In genomic region chr12:541676-542289, GRCh38 we compare ENCODE assay signal across 9 cellular contexts.
A peak's percentile ranks its signal among the peaks of the same experiment; 100 is the strongest.
DNase-seq lines count a peak whose midpoint lies in the region; ATAC-seq and TF ChIP-seq lines count a peak whose summit lies in the region.
"Had no signal": no experiment of that assay in that cellular context is flagged by ENCODE, and none has a peak within 500 bp of the region (broad histone marks: within the 10 kb centered on the region; RNA-seq: fewer than 3 reads in every experiment).

No MANE protein-coding gene starts in this region.

- CTCF ChIA-PET in PC-9 (lab: Charles Lee): interaction anchor here (0.6 to 0.7 kb wide), 2 partner anchors 407 to 1271 kb away, joined by 3 read pairs; partner anchors contain the start of gene RAD52
- CTCF ChIA-PET in activated naive CD4-positive, alpha-beta T cell treated with anti-CD3 and anti-CD28 coated beads for 36 hours (lab: Charles Lee): interaction anchor here (0.9 to 1.3 kb wide), 3 partner anchors 88 to 99 kb away, joined by 3 to 7 read pairs (median 3); no protein-coding TSS in a partner anchor

- no peak overlapping the region for H2AFZ ChIP-seq in PC-9

- H3K9me3 ChIP-seq in PC-9 (ENCODE audit: insufficient read depth, low read depth) (no peaks in the 10 kb centered on the region), mucosa of rectum (ENCODE audit: control insufficient read depth in 2 of 2, low read length in 2 of 2) (no peaks in the 10 kb centered on the region), transverse colon (no peaks in the 10 kb centered on the region)
- H3K9me3 ChIP-seq: Peyer's patch had no signal

- no peaks in the 10 kb centered on the region for H4K20me1 ChIP-seq in PC-9 (ENCODE audit: insufficient read depth)

- 76% methylated on average over 7 of the region's 8 CpGs; no CpG with 5 or more reads in 1 of the 2 donors for WGBS in transverse colon (ENCODE audit: low coverage in 1 of 2), 2 donors

- no peaks in the 10 kb centered on the region for H3K9me2 ChIP-seq in PC-9 (ENCODE audit: insufficient read depth)

- no peak for TF ChIP-seq EP300 in transverse colon (IDR thresholded peaks at IDR 0.05; ENCODE audit: low read depth)

- intact Hi-C loops in PC-9 (cut with micrococcal nuclease; ENCODE audit: unreplicated experiment): loop anchor here (1.0 kb wide), 1 partner anchor 38 kb away; no protein-coding TSS in a partner anchor
- intact Hi-C loops in transverse colon (cut with DNase I; ENCODE audit: low total_unique reads): no loop called here
- intact Hi-C loops in activated naive CD4-positive, alpha-beta T cell treated with anti-CD3 and anti-CD28 coated beads for 36 hours (cut with micrococcal nuclease): no loop called here

- H3K9ac ChIP-seq in mucosa of rectum (ENCODE audit: low read depth in 1 of 2, low read length in 2 of 2): peak overlapping the region; percentile 47 to 62

- 0 out of 2 replicates have a peak overlapping the region, but pooled peaks have one; percentile 21 for H3K4me2 ChIP-seq in PC-9

- H3F3A ChIP-seq in PC-9 (ENCODE audit: insufficient read depth, low read depth): peaks cover 15% of the 10 kb centered on the region

- H3K4me3 Mint-ChIP-seq in activated naive CD4-positive, alpha-beta T cell treated with anti-CD3 and anti-CD28 coated beads for 36 hours: no peak overlapping the region
- no peak overlapping the region for H3K4me3 Mint-ChIP-seq in stimulated activated naive B cell treated with anti-CD40 and anti-IgM and Interleukin-4, amounts not matched to agents 10 μg/mL and 1 μg/mL and 100 μg/mL, for 72 hours

- DNase-seq in PC-9 (peak; percentile 57 to 79), epithelial cell of esophagus (ENCODE audit: low read depth) (peak; percentile 69), transverse colon (no peak)
- no peak for DNase-seq in activated naive CD4-positive, alpha-beta T cell treated with anti-CD3 and anti-CD28 coated beads for 36 hours
- DNase-seq in stimulated activated naive B cell treated with anti-CD40 and anti-IgM and Interleukin-4, amounts not matched to agents 10 μg/mL and 1 μg/mL and 100 μg/mL, for 72 hours: no peak
- DNase-seq: activated naive CD4-positive, alpha-beta T cell treated with anti-CD3 and anti-CD28 coated beads, Interleukin-2, amount 50 U/mL, for 16 hours; Peyer's patch had no signal

- no peaks in the 10 kb centered on the region for H3K79me2 ChIP-seq in PC-9 (ENCODE audit: low read depth)

- no peak for TF ChIP-seq CTCF in PC-9 (conservative IDR thresholded peaks at IDR 0.05)
- TF ChIP-seq CTCF in epithelial cell of esophagus (IDR thresholded peaks at IDR 0.05; ENCODE audit: insufficient read depth, low read depth, low read length, missing control alignments): no peak
- no peak for TF ChIP-seq CTCF in transverse colon (IDR thresholded peaks at IDR 0.05)

- H3K27me3 Mint-ChIP-seq in activated naive CD4-positive, alpha-beta T cell treated with anti-CD3 and anti-CD28 coated beads for 36 hours (ENCODE audit: low read depth): peaks cover 11% of the 10 kb centered on the region
- peaks cover 28 to 30% of the 10 kb centered on the region in 2 donors for H3K27me3 Mint-ChIP-seq in stimulated activated naive B cell treated with anti-CD40 and anti-IgM and Interleukin-4, amounts not matched to agents 10 μg/mL and 1 μg/mL and 100 μg/mL, for 72 hours

- BruUV-seq in PC-9 (replicated peaks; lab: Mats Ljungman, UMichigan): no TSS peak

- in situ Hi-C loops in transverse colon (cut with MboI; ENCODE audit: low pct_ligation_motif_present in 1 of 4, low pct_unique_long_range_greater_than_20kb in 1 of 4, low sequenced_read_pairs in 3 of 4): loop anchor here in 2 of 4 donors (5.0 to 10.0 kb wide), 2 partner anchors 84 to 97 kb away; partner anchors contain the start of gene B4GALNT3 (in 1 of the 2)

- ATAC-seq in GM18873 (IDR thresholded peaks at IDR 0.05; ENCODE audit: low FRiP score, unreplicated experiment): no peak
- no peak for ATAC-seq in stimulated activated naive B cell treated with anti-CD40 and anti-IgM and Interleukin-4, amounts not matched to agents 10 μg/mL and 1 μg/mL and 100 μg/mL, for 72 hours (replicated peaks)

- H3K9me3 Mint-ChIP-seq in activated naive CD4-positive, alpha-beta T cell treated with anti-CD3 and anti-CD28 coated beads for 36 hours: no peaks in the 10 kb centered on the region
- H3K9me3 Mint-ChIP-seq in stimulated activated naive B cell treated with anti-CD40 and anti-IgM and Interleukin-4, amounts not matched to agents 10 μg/mL and 1 μg/mL and 100 μg/mL, for 72 hours: no peaks in the 10 kb centered on the region

- POLR2A ChIA-PET in PC-9 (lab: Charles Lee; ENCODE audit: unreplicated experiment): interaction anchor here (0.6 to 1.6 kb wide), 3 partner anchors 13 to 78 kb away, joined by 8 to 33 read pairs (median 22); no protein-coding TSS in a partner anchor

- no peaks in the 10 kb centered on the region for H3K36me3 Mint-ChIP-seq in activated naive CD4-positive, alpha-beta T cell treated with anti-CD3 and anti-CD28 coated beads for 36 hours (ENCODE audit: low read depth)
- H3K36me3 Mint-ChIP-seq in stimulated activated naive B cell treated with anti-CD40 and anti-IgM and Interleukin-4, amounts not matched to agents 10 μg/mL and 1 μg/mL and 100 μg/mL, for 72 hours: no peaks in the 10 kb centered on the region

- no peak for TF ChIP-seq POLR2A in transverse colon (IDR thresholded peaks at IDR 0.05)

- no peak overlapping the region for H3K4me3 ChIP-seq in PC-9
- no peak overlapping the region for H3K4me3 ChIP-seq in epithelial cell of esophagus (ENCODE audit: low read length)
- H3K4me3 ChIP-seq in mucosa of rectum (ENCODE audit: low read length in 2 of 2): no peak overlapping the region
- no peak overlapping the region for H3K4me3 ChIP-seq in transverse colon
- H3K4me3 ChIP-seq: Peyer's patch had no signal

- no peak overlapping the region for H3K27ac ChIP-seq in PC-9
- peak overlapping the region; percentile 92 to 96 for H3K27ac ChIP-seq in mucosa of rectum (ENCODE audit: low read depth in 2 of 2, low read length in 2 of 2)
- peak overlapping the region; percentile 84 to 90 (median 88) for H3K27ac ChIP-seq in transverse colon
- H3K27ac ChIP-seq: Peyer's patch had no signal

- H3K27me3 ChIP-seq in PC-9 (ENCODE audit: insufficient read depth, low read depth) (no peaks in the 10 kb centered on the region), mucosa of rectum (ENCODE audit: control insufficient read depth in 2 of 2, insufficient read depth in 2 of 2, low read length in 2 of 2) (no peaks in the 10 kb centered on the region), transverse colon (peaks cover 7% of the 10 kb centered on the region)
- H3K27me3 ChIP-seq: Peyer's patch had no signal

- H3K4me1 Mint-ChIP-seq in activated naive CD4-positive, alpha-beta T cell treated with anti-CD3 and anti-CD28 coated beads for 36 hours (ENCODE audit: low read depth): peaks cover 31% of the 10 kb centered on the region
- peaks cover 3 to 7% of the 10 kb centered on the region in 2 donors for H3K4me1 Mint-ChIP-seq in stimulated activated naive B cell treated with anti-CD40 and anti-IgM and Interleukin-4, amounts not matched to agents 10 μg/mL and 1 μg/mL and 100 μg/mL, for 72 hours

- peaks cover 32% of the 10 kb centered on the region for H3K4me1 ChIP-seq in PC-9 (replicated peaks; ENCODE audit: insufficient read depth)
- peaks cover 38 to 42% of the 10 kb centered on the region in 2 donors for H3K4me1 ChIP-seq in mucosa of rectum (ENCODE audit: control insufficient read depth in 2 of 2, insufficient read depth in 2 of 2, low read length in 2 of 2)
- peaks cover 14 to 52% (median 33%) of the 10 kb centered on the region in 4 donors for H3K4me1 ChIP-seq in transverse colon

- no peak overlapping the region for H3K27ac Mint-ChIP-seq in activated naive CD4-positive, alpha-beta T cell treated with anti-CD3 and anti-CD28 coated beads for 36 hours
- H3K27ac Mint-ChIP-seq in stimulated activated naive B cell treated with anti-CD40 and anti-IgM and Interleukin-4, amounts not matched to agents 10 μg/mL and 1 μg/mL and 100 μg/mL, for 72 hours: no peak overlapping the region

- H3K36me3 ChIP-seq in PC-9 (ENCODE audit: low read depth) (no peaks in the 10 kb centered on the region), mucosa of rectum (ENCODE audit: control insufficient read depth in 2 of 2, insufficient read depth in 2 of 2, low read length in 2 of 2) (no peaks in the 10 kb centered on the region), transverse colon (no peaks in the 10 kb centered on the region)
- H3K36me3 ChIP-seq: Peyer's patch had no signal

Comparison
In these comparisons a context has a peak if more than half of its experiments do, and no peak if none do; other contexts are left out.
1. DNase-seq: peak in PC-9 (2 of 2) and epithelial cell of esophagus (single experiment); none in transverse colon (single experiment), activated naive CD4-positive, alpha-beta T cell treated with anti-CD3 and anti-CD28 coated beads for 36 hours (single experiment) and stimulated activated naive B cell treated with anti-CD40 and anti-IgM and Interleukin-4, amounts not matched to agents 10 μg/mL and 1 μg/mL and 100 μg/mL, for 72 hours (single experiment).